22 cellular contexts compared by ENCODE assay signal in genomic region chr4:180926277-180926676, GRCh38.
"Had no signal": no experiment of that assay in that cellular context is flagged by ENCODE, and none has a peak within 500 bp of the region (broad histone marks: within the 10 kb centered on the region; RNA-seq: fewer than 3 reads in every experiment).

No MANE protein-coding gene starts in this region.

- H3K27me3 ChIP-seq: colonic mucosa, right lobe of liver, stomach, suprapubic skin, tibial nerve had no signal

- H3K9me3 ChIP-seq: colonic mucosa, lower lobe of right lung, right lobe of liver, stomach, tibial nerve had no signal

- H3K4me1 Mint-ChIP-seq: activated naive CD8-positive, alpha-beta T cell treated with anti-CD3 and anti-CD28 coated beads for 36 hours; naive thymus-derived CD4-positive, alpha-beta T cell; neural crest cell; stimulated activated memory B cell treated with anti-CD40 and anti-IgM and Interleukin-4, amounts not matched to agents 10 μg/mL and 1 μg/mL and 100 μg/mL, for 72 hours had no signal

- H3K27ac ChIP-seq: colonic mucosa, lower lobe of right lung, right lobe of liver, skin epidermis, stomach, suprapubic skin, tibial nerve, WERI-Rb-1 had no signal

- H3K4me3 Mint-ChIP-seq: activated naive CD8-positive, alpha-beta T cell treated with anti-CD3 and anti-CD28 coated beads for 36 hours; activated T-cell treated with anti-CD3 and anti-CD28 coated beads, Interleukin-2, amount 50 U/mL, for 4 hours; naive thymus-derived CD4-positive, alpha-beta T cell; neural crest cell; stimulated activated memory B cell treated with anti-CD40 and anti-IgM and Interleukin-4, amounts not matched to agents 10 μg/mL and 1 μg/mL and 100 μg/mL, for 72 hours had no signal

- DNase-seq: activated CD4-positive, alpha-beta T cell treated with anti-CD3 and anti-CD28 coated beads for 1 hour; activated CD4-positive, alpha-beta T cell treated with anti-CD3 and anti-CD28 coated beads, Interleukin-2, amount 50 U/mL, for 1 hour; activated CD8-positive, alpha-beta memory T cell treated with anti-CD3 and anti-CD28 coated beads for 24 hours; activated CD8-positive, alpha-beta memory T cell treated with anti-CD3 and anti-CD28 coated beads, Interleukin-2, amount 50 U/mL, for 48 hours; activated naive CD4-positive, alpha-beta T cell treated with Interleukin-2 at 50 U/mL for 16 hours; activated naive CD8-positive, alpha-beta T cell treated with anti-CD3 and anti-CD28 coated beads for 36 hours; activated T-cell treated with anti-CD3 and anti-CD28 coated beads, Interleukin-2, amount 50 U/mL, for 4 hours; amniotic stem cell; colonic mucosa; lower lobe of right lung; naive thymus-derived CD4-positive, alpha-beta T cell; posterior cingulate gyrus; right lobe of liver; stimulated activated CD4-positive, alpha-beta T cell treated with anti-CD3 and anti-CD28 coated beads, Interleukin-15, amount 100 ng/mL, for 24 hours; stomach; WERI-Rb-1 had no signal

- ATAC-seq: activated T-cell treated with anti-CD3 and anti-CD28 coated beads, Interleukin-2, amount 50 U/mL, for 4 hours; left lobe of liver; lower lobe of right lung; naive thymus-derived CD4-positive, alpha-beta T cell; right lobe of liver; stimulated activated memory B cell treated with anti-CD40 and anti-IgM and Interleukin-4, amounts not matched to agents 10 μg/mL and 1 μg/mL and 100 μg/mL, for 72 hours had no signal

- H3K36me3 Mint-ChIP-seq: activated naive CD8-positive, alpha-beta T cell treated with anti-CD3 and anti-CD28 coated beads for 36 hours; naive thymus-derived CD4-positive, alpha-beta T cell; stimulated activated memory B cell treated with anti-CD40 and anti-IgM and Interleukin-4, amounts not matched to agents 10 μg/mL and 1 μg/mL and 100 μg/mL, for 72 hours had no signal

- H3K4me1 ChIP-seq: colonic mucosa, lower lobe of right lung, right lobe of liver, stomach, suprapubic skin, tibial nerve had no signal

- H3K27ac Mint-ChIP-seq: activated naive CD8-positive, alpha-beta T cell treated with anti-CD3 and anti-CD28 coated beads for 36 hours; naive thymus-derived CD4-positive, alpha-beta T cell; stimulated activated memory B cell treated with anti-CD40 and anti-IgM and Interleukin-4, amounts not matched to agents 10 μg/mL and 1 μg/mL and 100 μg/mL, for 72 hours had no signal

- H3K36me3 ChIP-seq: colonic mucosa, lower lobe of right lung, right lobe of liver, stomach, suprapubic skin, tibial nerve, WERI-Rb-1 had no signal

- H3K27me3 Mint-ChIP-seq: activated naive CD8-positive, alpha-beta T cell treated with anti-CD3 and anti-CD28 coated beads for 36 hours; naive thymus-derived CD4-positive, alpha-beta T cell; stimulated activated memory B cell treated with anti-CD40 and anti-IgM and Interleukin-4, amounts not matched to agents 10 μg/mL and 1 μg/mL and 100 μg/mL, for 72 hours had no signal

- H3K4me3 ChIP-seq: colonic mucosa, lower lobe of right lung, right lobe of liver, skin epidermis, stomach, suprapubic skin, tibial nerve had no signal

- H3K9me3 Mint-ChIP-seq: activated naive CD8-positive, alpha-beta T cell treated with anti-CD3 and anti-CD28 coated beads for 36 hours; neural crest cell; stimulated activated memory B cell treated with anti-CD40 and anti-IgM and Interleukin-4, amounts not matched to agents 10 μg/mL and 1 μg/mL and 100 μg/mL, for 72 hours had no signal
